ENCODE assay signal across 21 cellular contexts in the genomic region with DNA sequence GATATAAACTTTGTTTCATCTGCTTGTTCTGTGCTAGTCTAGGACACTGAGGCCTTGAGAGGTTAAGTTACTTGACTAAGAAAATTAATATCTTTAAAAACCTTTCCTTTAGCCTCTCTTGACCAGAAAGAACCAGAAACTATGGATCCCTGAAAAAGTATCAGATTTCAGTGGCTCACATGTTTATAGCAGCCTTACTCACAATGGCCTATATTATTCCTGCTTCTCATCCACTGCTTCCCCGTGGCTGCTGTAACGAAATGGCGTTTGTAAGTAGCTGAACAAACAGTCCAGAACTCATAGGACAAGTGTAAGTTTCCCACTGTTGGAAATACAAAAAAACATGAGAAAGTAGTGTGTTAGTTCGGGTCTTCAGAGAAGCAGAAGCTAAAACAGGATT. TPM values are rescaled to one million over a fixed set of nuclear protein-coding genes. Genes with fewer than 3 reads are reported as not detected.
DNase-seq lines count a peak whose midpoint lies in the region; ATAC-seq, FAIRE-seq and TF ChIP-seq lines count a peak whose summit lies in the region.
"Had no signal": no experiment of that assay in that cellular context is flagged by ENCODE, and none has a peak within 500 bp of the region (broad histone marks: within the 10 kb centered on the region; RNA-seq: fewer than 3 reads in every experiment).

No MANE protein-coding gene starts in this region.

- H2BK5ac ChIP-seq in H1 (ENCODE audit: low read depth, low read length), result no peak overlapping the region

- peaks cover 0 to 4% (median 1%) of the 10 kb centered on the region in 4 experiments; a peak in 4 of 7 replicates for H3K4me1 ChIP-seq in H1 (replicated peaks in 1 of 4; ENCODE audit: control insufficient read depth in 3 of 4, insufficient read depth in 4 of 4, low read length in 3 of 4)
- peaks cover 0 to 14% (median 9%) of the 10 kb centered on the region in 4 donors for H3K4me1 ChIP-seq in upper lobe of left lung
- H3K4me1 ChIP-seq: Caco-2 had no signal

- POLR2A ChIA-PET in H1 (lab: Charles Lee; ENCODE audit: partially characterized antibody), result no interaction called here
- POLR2A ChIA-PET in activated CD8-positive, alpha-beta T cell treated with anti-CD3 and anti-CD28 coated beads for 36 hours (lab: Charles Lee), result no interaction called here

- H3K27ac ChIP-seq in H1 (ENCODE audit: low read depth, low read length), result no peak overlapping the region
- no peak overlapping the region for H3K27ac ChIP-seq in upper lobe of left lung

- TF ChIP-seq CTCF in H1 (IDR thresholded peaks at IDR 0.05; ENCODE audit: control extremely low read depth in 1 of 3, insufficient read depth in 1 of 3, low read depth in 1 of 3, low read length in 3 of 3), result no peak
- TF ChIP-seq CTCF in nephron progenitor cell (IDR thresholded peaks at IDR 0.05), result no peak
- TF ChIP-seq CTCF in upper lobe of left lung (IDR thresholded peaks at IDR 0.05), result no peak
- TF ChIP-seq CTCF in activated CD8-positive, alpha-beta T cell treated with anti-CD3 and anti-CD28 coated beads for 36 hours (IDR thresholded peaks at IDR 0.05), result no peak

- H2BK15ac ChIP-seq in H1 (ENCODE audit: low read length), result no peak overlapping the region

- 0 out of 7 replicates have a peak, but pooled peaks cover 0 to 2% (median 0%) of the 10 kb centered on the region in 4 experiments for H3K27me3 ChIP-seq in H1 (replicated peaks in 1 of 4; ENCODE audit: control insufficient read depth in 3 of 4, extremely low read depth in 1 of 4, insufficient read depth in 3 of 4, low read length in 3 of 4)
- H3K27me3 ChIP-seq in upper lobe of left lung, result no peaks in the 10 kb centered on the region
- H3K27me3 ChIP-seq: tibial nerve had no signal

- H3K9me3 Mint-ChIP-seq in nephron progenitor cell, result peaks cover 6% of the 10 kb centered on the region
- H3K9me3 Mint-ChIP-seq in activated CD8-positive, alpha-beta T cell treated with anti-CD3 and anti-CD28 coated beads for 36 hours, result no peaks in the 10 kb centered on the region
- H3K9me3 Mint-ChIP-seq: activated naive CD4-positive, alpha-beta T cell treated with anti-CD3 and anti-CD28 coated beads, Interleukin-2, amount 10 ng/mL, durations not matched to agents 7 days and 5 days had no signal

- H3K4me3 ChIP-seq in H1 (ENCODE audit: extremely low read depth in 1 of 4, insufficient read depth in 2 of 4, low read depth in 3 of 4, low read length in 4 of 4) (no peak overlapping the region), upper lobe of left lung (no peak overlapping the region)
- H3K4me3 ChIP-seq: tibial nerve had no signal

- no peak overlapping the region for H3K23ac ChIP-seq in H1 (ENCODE audit: insufficient read length)

- peaks cover 0 to 2% of the 10 kb centered on the region in 2 experiments; a peak in 1 of 4 replicates for H3K9me3 ChIP-seq in H1 (ENCODE audit: insufficient read depth in 2 of 2, low read depth in 1 of 2, low read length in 1 of 2)
- no peaks in the 10 kb centered on the region for H3K9me3 ChIP-seq in upper lobe of left lung
- H3K9me3 ChIP-seq: Caco-2, tibial nerve had no signal

- TF ChIP-seq POLR2A in H1 (IDR thresholded peaks at IDR 0.05; ENCODE audit: control extremely low read depth in 1 of 2, low read depth in 2 of 2, low read length in 2 of 2) (no peak), upper lobe of left lung (IDR thresholded peaks at IDR 0.05) (no peak)

- peaks cover 18% of the 10 kb centered on the region for H3K23me2 ChIP-seq in H1 (ENCODE audit: low read depth, low read length)

- peak overlapping the region; percentile 19; the same call in 1 of the 2 replicates for H2AFZ ChIP-seq in H1 (ENCODE audit: low read length)

- ATAC-seq in upper lobe of left lung (ENCODE audit: low FRiP score in 2 of 2), result no peak
- ATAC-seq in activated CD8-positive, alpha-beta T cell treated with anti-CD3 and anti-CD28 coated beads for 36 hours, result no peak

- no peaks in the 10 kb centered on the region for H3K79me1 ChIP-seq in H1 (ENCODE audit: low read depth, low read length)

- no peak overlapping the region for H3K4ac ChIP-seq in H1 (replicated peaks; ENCODE audit: insufficient read length, low read depth, low read length)

- no peak overlapping the region for H2BK20ac ChIP-seq in H1 (ENCODE audit: low read length)

- H4K8ac ChIP-seq in H1 (ENCODE audit: extremely low read depth, insufficient read depth, low read length), result no peak overlapping the region

- H3K27me3 Mint-ChIP-seq in nephron progenitor cell (ENCODE audit: low read depth, poor library complexity), result peaks cover 9% of the 10 kb centered on the region
- peaks cover 20% of the 10 kb centered on the region for H3K27me3 Mint-ChIP-seq in activated CD8-positive, alpha-beta T cell treated with anti-CD3 and anti-CD28 coated beads for 36 hours

- H3K9ac ChIP-seq in H1 (replicated peaks in 1 of 4; ENCODE audit: extremely low read depth in 1 of 4, low read depth in 3 of 4, low read length in 3 of 4), result no peak overlapping the region

- peak; percentile 67 for DNase-seq in COLO829 (ENCODE audit: low spot score)
- peak; percentile 10 for DNase-seq in NCI-H748 treated with DMSO at 0.1 percent for 48 hours (lab: John Stamatoyannopoulos, UW)
- no peak for DNase-seq in H1 (ENCODE audit: low read depth in 1 of 2, low spot score in 2 of 2)
- DNase-seq in nephron progenitor cell, result no peak
- DNase-seq in AG20443 (ENCODE audit: low spot score), result no peak
- no peak for DNase-seq in upper lobe of left lung
- no peak for DNase-seq in NCI-H446 treated with DMSO at 0.1 percent for 48 hours (lab: John Stamatoyannopoulos, UW)
- DNase-seq in activated CD8-positive, alpha-beta T cell treated with anti-CD3 and anti-CD28 coated beads for 36 hours, result no peak
- DNase-seq: activated CD4-positive, alpha-beta T cell treated with anti-CD3 and anti-CD28 coated beads for 1 hour; activated CD8-positive, alpha-beta memory T cell treated with anti-CD3 and anti-CD28 coated beads, Interleukin-2, amount 50 U/mL, for 48 hours; activated naive CD4-positive, alpha-beta T cell treated with anti-CD3 and anti-CD28 coated beads, Interleukin-2, amount 10 ng/mL, durations not matched to agents 7 days and 5 days; Caco-2; caudate nucleus; GF-D8; hippocampal formation; Kasumi-1; NCI-H1694 treated with DMSO at 0.1 percent for 48 hours; NCI-H82; T-helper 2 cell had no signal

- no peak for FAIRE-seq in H1 (lab: Jason Lieb, UNC)
- FAIRE-seq: endothelial cell of umbilical vein had no signal

- H3K18ac ChIP-seq in H1 (ENCODE audit: extremely low read depth, low read length), result no peak overlapping the region

- no peak overlapping the region for H2AK5ac ChIP-seq in H1 (ENCODE audit: low read depth, low read length)

- WGBS in H1 (ENCODE audit: extremely low coverage in 1 of 2, insufficient coverage in 1 of 2, insufficient read length in 1 of 2, insufficient replicate concordance in 2 of 2, low coverage in 1 of 2, low lambda C conversion rate in 2 of 2, missing lambda C conversion rate in 1 of 2), 2 experiments, result 88% methylated on average over 4 of the region's 4 CpGs; no CpG with 5 or more reads in 1 of the 2 experiments
- 70 to 74% methylated on average over 4 of the region's 4 CpGs for WGBS in upper lobe of left lung, 2 donors

- no peak overlapping the region for H3K4me3 Mint-ChIP-seq in nephron progenitor cell
- H3K4me3 Mint-ChIP-seq in activated CD8-positive, alpha-beta T cell treated with anti-CD3 and anti-CD28 coated beads for 36 hours, result no peak overlapping the region
- H3K4me3 Mint-ChIP-seq: activated naive CD4-positive, alpha-beta T cell treated with anti-CD3 and anti-CD28 coated beads, Interleukin-2, amount 10 ng/mL, durations not matched to agents 7 days and 5 days had no signal

- no peak overlapping the region for H4K5ac ChIP-seq in H1 (ENCODE audit: insufficient read length, low read depth, low read length)

- no peak overlapping the region for H3K56ac ChIP-seq in H1 (replicated peaks; ENCODE audit: insufficient read length, low read depth, low read length)

- H4K20me1 ChIP-seq in H1 (replicated peaks in 1 of 2; ENCODE audit: control insufficient read depth in 1 of 2, insufficient read depth in 2 of 2, low read length in 2 of 2), result no peaks in the 10 kb centered on the region

- CTCF ChIA-PET in H1 (lab: Charles Lee; ENCODE audit: partially characterized antibody), result interaction anchor here (1.2 to 1.8 kb wide), 3 partner anchors 8 to 86 kb away, joined by 3 to 10 read pairs (median 3); no protein-coding TSS in a partner anchor
- CTCF ChIA-PET in activated CD8-positive, alpha-beta T cell treated with anti-CD3 and anti-CD28 coated beads for 36 hours (lab: Charles Lee), result interaction anchor here (0.7 to 1.0 kb wide), 2 partner anchors 16 to 148 kb away, joined by 3 read pairs; no protein-coding TSS in a partner anchor

- H3K79me2 ChIP-seq in H1 (ENCODE audit: control insufficient read depth in 1 of 2, insufficient read depth in 2 of 2, low read length in 2 of 2), result no peaks in the 10 kb centered on the region

- H3K14ac ChIP-seq in H1 (ENCODE audit: insufficient read length), result no peak overlapping the region

- H3K27ac Mint-ChIP-seq in nephron progenitor cell, result peak overlapping the region; percentile 28
- no peak overlapping the region for H3K27ac Mint-ChIP-seq in activated CD8-positive, alpha-beta T cell treated with anti-CD3 and anti-CD28 coated beads for 36 hours
- H3K27ac Mint-ChIP-seq: activated naive CD4-positive, alpha-beta T cell treated with anti-CD3 and anti-CD28 coated beads, Interleukin-2, amount 10 ng/mL, durations not matched to agents 7 days and 5 days had no signal

- TF ChIP-seq RAD21 in H1 (IDR thresholded peaks at IDR 0.05 in 1 of 2, conservative IDR thresholded peaks at IDR 0.05 in 1 of 2; ENCODE audit: low read depth in 2 of 2, low read length in 2 of 2), result no peak

- H3K36me3 Mint-ChIP-seq in nephron progenitor cell (ENCODE audit: low read depth), result no peaks in the 10 kb centered on the region
- no peaks in the 10 kb centered on the region for H3K36me3 Mint-ChIP-seq in activated CD8-positive, alpha-beta T cell treated with anti-CD3 and anti-CD28 coated beads for 36 hours (ENCODE audit: low read depth)

- H2BK120ac ChIP-seq in H1 (replicated peaks; ENCODE audit: low read depth, low read length), result no peak overlapping the region

- H2BK12ac ChIP-seq in H1 (ENCODE audit: low read depth, low read length), result no peak overlapping the region

- no peak for TF ChIP-seq EP300 in H1 (IDR thresholded peaks at IDR 0.05; ENCODE audit: borderline replicate concordance in 1 of 2, low read depth in 2 of 2, low read length in 2 of 2)
- no peak for TF ChIP-seq EP300 in upper lobe of left lung (IDR thresholded peaks at IDR 0.05)

- H3K36me3 ChIP-seq in H1 (ENCODE audit: control insufficient read depth in 2 of 4, insufficient read depth in 4 of 4, low read length in 3 of 4) (no peaks in the 10 kb centered on the region), upper lobe of left lung (no peaks in the 10 kb centered on the region)
- H3K36me3 ChIP-seq: tibial nerve had no signal

- no peak overlapping the region for H3K4me2 ChIP-seq in H1 (ENCODE audit: insufficient read depth in 1 of 2, low read depth in 2 of 2, low read length in 2 of 2)

- H4K91ac ChIP-seq in H1 (replicated peaks; ENCODE audit: insufficient read length, low read length), result no peak overlapping the region

- H3K4me1 Mint-ChIP-seq in nephron progenitor cell, result peaks cover 38% of the 10 kb centered on the region
- H3K4me1 Mint-ChIP-seq in activated CD8-positive, alpha-beta T cell treated with anti-CD3 and anti-CD28 coated beads for 36 hours (ENCODE audit: low read depth), result peaks cover 9% of the 10 kb centered on the region

- intact Hi-C loops in activated CD8-positive, alpha-beta T cell treated with anti-CD3 and anti-CD28 coated beads for 36 hours (cut with micrococcal nuclease), result loop anchor here (10.0 kb wide), 1 partner anchor 257 kb away; no protein-coding TSS in a partner anchor

RNA-seq across cellular contexts. Expression of gene PYGL, which starts 3.2 kb away (rescaled TPM):
- total RNA-seq in H1 (2021; fragmentation: NEBNext Ultra II Directional; extraction: Animal tissue kit (Norgen Biotek cat#: 25700)), result 46.6 and 50.5 TPM in 2 replicates
- 26.1 and 26.7 TPM in 2 replicates for polyA plus RNA-seq in H1 (2011; rRNA removed)
- polyA plus RNA-seq in H1 (2011; cell fraction: cytosol; rRNA removed), result 33.1 TPM
- polyA plus RNA-seq in H1 (2011; cell fraction: nucleus; rRNA removed), result 30.8 TPM
- 37.3 to 42.5 TPM (median 41.9 TPM) in 4 replicates for polyA plus RNA-seq in H1 (2012, experiment 1 of 2)
- 6.0 TPM for polyA plus RNA-seq in H1 (2012, experiment 2 of 2)
- 47.6 TPM for polyA plus RNA-seq in H1 (2013, experiment 1 of 2)
- 46.0 TPM for polyA plus RNA-seq in H1 (2013, experiment 2 of 2)
- 27.4 and 33.6 TPM in 2 replicates for polyA minus RNA-seq in H1 (2011; rRNA and poly(A)+ RNA removed)
- polyA minus RNA-seq in H1 (2011; cell fraction: cytosol; rRNA and poly(A)+ RNA removed), result 27.2 TPM
- polyA minus RNA-seq in H1 (2011; cell fraction: nucleus; rRNA and poly(A)+ RNA removed), result 23.3 TPM
- total RNA-seq in upper lobe of left lung, result 10 to 100 TPM; 33.6 to 73.2 (median 55.9) TPM
- total RNA-seq in activated CD8-positive, alpha-beta T cell treated with anti-CD3 and anti-CD28 coated beads for 36 hours, result 1 to 10 TPM; 1.6 to 1.7 TPM

Comparison
In these comparisons a context has a peak if more than half of its experiments do, and no peak if none do; other contexts are left out.
1. DNase-seq: peak in COLO829 (single experiment) and NCI-H748 treated with DMSO at 0.1 percent for 48 hours (single experiment); none in H1 (0 of 2), nephron progenitor cell (single experiment), AG20443 (single experiment), upper lobe of left lung (0 of 2), NCI-H446 treated with DMSO at 0.1 percent for 48 hours (single experiment) and activated CD8-positive, alpha-beta T cell treated with anti-CD3 and anti-CD28 coated beads for 36 hours (single experiment).
2. RNA of gene PYGL, which starts 3.2 kb away (total RNA-seq): 33.6 to 73.2 TPM in upper lobe of left lung and 46.6 to 50.5 TPM in H1; 1.6 to 1.7 TPM in activated CD8-positive, alpha-beta T cell treated with anti-CD3 and anti-CD28 coated beads for 36 hours; every median in the first group is over 10 times any median in the second.